Comparison of ENCODE assay signal across 1 cellular context in genomic region chr11:88415495-88415894, GRCh38.
A peak's percentile ranks its signal among the peaks of the same experiment; 100 is the strongest.
TF ChIP-seq lines count a peak whose summit lies in the region.

No MANE protein-coding gene starts in this region.

TF ChIP-seq in K562, 482 proteins besides CTCF, POLR2A, EP300 and RAD21:
- TF ChIP-seq HNRNPLL (IDR thresholded peaks at IDR 0.05; ENCODE audit: low read depth, low read length, poor library complexity, severe bottlenecking) = no peak
- TF ChIP-seq CBFA2T2 (conservative IDR thresholded peaks at IDR 0.05) = 0 out of 2 replicates have a peak, but pooled peaks have one; percentile 0
